In genomic region chr17:76543482-76544122, GRCh38 we compare ENCODE assay signal across 14 cellular contexts. TPM values are rescaled to one million over a fixed set of nuclear protein-coding genes. Genes with fewer than 3 reads are reported as not detected.
DNase-seq lines count a peak whose midpoint lies in the region; ATAC-seq and TF ChIP-seq lines count a peak whose summit lies in the region.
"Had no signal": no experiment of that assay in that cellular context is flagged by ENCODE, and none has a peak within 500 bp of the region (broad histone marks: within the 10 kb centered on the region; RNA-seq: fewer than 3 reads in every experiment).

No MANE protein-coding gene starts in this region.

- peak overlapping the region; percentile 75 for H3K9ac ChIP-seq in neural cell (ENCODE audit: low read length)

- H3K27me3 ChIP-seq in BE2C, result no peaks in the 10 kb centered on the region
- peaks cover 8% of the 10 kb centered on the region for H3K27me3 ChIP-seq in cardiac muscle cell
- H3K27me3 ChIP-seq in neural cell (ENCODE audit: insufficient read depth, low read depth, low read length), result peaks cover 11% of the 10 kb centered on the region
- H3K27me3 ChIP-seq: pancreas, uterus had no signal

- H3K36me3 ChIP-seq in BE2C, result peaks cover 15% of the 10 kb centered on the region
- H3K36me3 ChIP-seq in cardiac muscle cell, result no peaks in the 10 kb centered on the region
- H3K36me3 ChIP-seq in neural cell (ENCODE audit: insufficient read depth, low read length), result no peaks in the 10 kb centered on the region
- H3K36me3 ChIP-seq: pancreas, uterus had no signal

- peak overlapping the region; percentile 49 for H3K27ac ChIP-seq in cardiac muscle cell
- peak overlapping the region; percentile 96 for H3K27ac ChIP-seq in neural cell (ENCODE audit: low read length)
- H3K27ac ChIP-seq: HL-60, pancreas had no signal

- TF ChIP-seq CTCF in BE2C (IDR thresholded peaks at IDR 0.05; ENCODE audit: low read depth, low read length) (no peak), cardiac muscle cell (IDR thresholded peaks at IDR 0.05; ENCODE audit: low read depth, low read length) (no peak), neural cell (IDR thresholded peaks at IDR 0.05; ENCODE audit: poor library complexity, severe bottlenecking) (no peak)

- no peaks in the 10 kb centered on the region for H4K20me1 ChIP-seq in neural cell (ENCODE audit: insufficient read depth)

- peak overlapping the region; percentile 72 for H2AFZ ChIP-seq in neural cell (ENCODE audit: low read depth, low read length)

- TF ChIP-seq EP300 in neural cell (conservative IDR thresholded peaks at IDR 0.05; ENCODE audit: poor library complexity, severe bottlenecking), result no peak

- no peaks in the 10 kb centered on the region for H3K9me3 ChIP-seq in BE2C
- H3K9me3 ChIP-seq in cardiac muscle cell (ENCODE audit: low read depth), result no peaks in the 10 kb centered on the region
- H3K9me3 ChIP-seq in neural cell (ENCODE audit: low read length), result no peaks in the 10 kb centered on the region
- H3K9me3 ChIP-seq: pancreas, uterus had no signal

- no peak for DNase-seq in BE2C
- DNase-seq in SK-N-DZ (ENCODE audit: low spot score), result peak; percentile 98
- no peak for DNase-seq in cardiac muscle cell (ENCODE audit: low read depth in 1 of 2, low spot score in 1 of 2)
- DNase-seq in T-helper 1 cell, result no peak
- DNase-seq: activated CD4-positive, alpha-beta T cell treated with anti-CD3 and anti-CD28 coated beads for 1 hour; activated naive CD8-positive, alpha-beta T cell treated with anti-CD3 and anti-CD28 coated beads, Interleukin-2, amount 50 U/mL, for 24 hours; uterus had no signal

- peak overlapping the region; percentile 64 for H3K4me2 ChIP-seq in neural cell (ENCODE audit: low read length)

- no peaks in the 10 kb centered on the region for H3F3A ChIP-seq in neural cell (ENCODE audit: insufficient read depth, low read length, poor library complexity, severe bottlenecking)

- TF ChIP-seq RAD21 in neural cell (conservative IDR thresholded peaks at IDR 0.05), result no peak

- no peak for TF ChIP-seq POLR2A in GM18505 (IDR thresholded peaks at IDR 0.05; ENCODE audit: borderline replicate concordance, extremely low read depth, insufficient read depth, insufficient read length)

- H3K9me2 ChIP-seq in neural cell (ENCODE audit: insufficient read depth, low read length), result no peaks in the 10 kb centered on the region

- H3K4me1 ChIP-seq in BE2C (peaks cover 50% of the 10 kb centered on the region), cardiac muscle cell (ENCODE audit: low read depth) (peaks cover 38% of the 10 kb centered on the region)

- H3K4me3 ChIP-seq in BE2C (ENCODE audit: low read depth, low read length) (peak overlapping the region; percentile 78), cardiac muscle cell (no peak overlapping the region), neural cell (ENCODE audit: low read length) (peak overlapping the region; percentile 52)
- H3K4me3 ChIP-seq: pancreas, uterus had no signal

- H3K79me2 ChIP-seq in neural cell (replicated peaks; ENCODE audit: insufficient read depth, low read length), result no peaks in the 10 kb centered on the region

- ATAC-seq in HG03045 (IDR thresholded peaks at IDR 0.05; ENCODE audit: unreplicated experiment), result no peak
- ATAC-seq in HG03280 (IDR thresholded peaks at IDR 0.05; ENCODE audit: unreplicated experiment), result no peak
- ATAC-seq in GM18505 (IDR thresholded peaks at IDR 0.05; ENCODE audit: unreplicated experiment), result no peak
- ATAC-seq: activated naive CD8-positive, alpha-beta T cell treated with anti-CD3 and anti-CD28 coated beads, Interleukin-2, amount 50 U/mL, for 24 hours; pancreas had no signal

TF ChIP-seq in neural cell, 6 proteins besides CTCF, POLR2A, EP300 and RAD21:
- no peak for TF ChIP-seq REST (IDR thresholded peaks at IDR 0.05; ENCODE audit: borderline replicate concordance)
- TF ChIP-seq POLR2AphosphoS5 (IDR thresholded peaks at IDR 0.05), result no peak
- TF ChIP-seq SMC3 (conservative IDR thresholded peaks at IDR 0.05; ENCODE audit: poor library complexity), result no peak
- no peak for TF ChIP-seq MXI1 (conservative IDR thresholded peaks at IDR 0.05; ENCODE audit: poor library complexity, severe bottlenecking)

RNA-seq across cellular contexts. Expression of gene PRCD, which starts 3.8 kb away (rescaled TPM):
- 44.2 TPM for polyA plus RNA-seq in BE2C (2012; ENCODE audit: insufficient read depth, insufficient read length, low read depth)
- polyA plus RNA-seq in SK-N-DZ (2014; cell fraction: cytosol; rRNA removed), result 20.7 and 26.4 TPM in 2 replicates
- polyA plus RNA-seq in SK-N-DZ (2014; cell fraction: nucleus; rRNA removed), result 20.8 and 32.3 TPM in 2 replicates
- total RNA-seq in cardiac muscle cell, result 7.3 and 7.7 TPM in 2 replicates
- polyA plus RNA-seq in cardiac muscle cell, result 13.3 and 14.4 TPM in 2 replicates
- 13.2 and 22.5 TPM in 2 replicates for polyA plus RNA-seq in neural cell
- polyA minus RNA-seq in neural cell, result 3.4 and 4.5 TPM in 2 replicates
- total RNA-seq: T-helper 1 cell treated with Interleukin-12 subunit alpha and Interleukin-12 subunit beta and Interleukin-4 antibody, amounts not matched to agents 30 ng/mL and 1 ng/mL, for 36 hours had no signal

RNA-seq across cellular contexts. Expression of gene CYGB, which starts 6.1 kb away (rescaled TPM):
- 160 TPM for polyA plus RNA-seq in BE2C (2012; ENCODE audit: insufficient read depth, insufficient read length, low read depth)
- 0.93 and 4.2 TPM in 2 replicates for polyA plus RNA-seq in SK-N-DZ (2014; cell fraction: cytosol; rRNA removed)
- 1.4 and 2.7 TPM in 2 replicates for polyA plus RNA-seq in SK-N-DZ (2014; cell fraction: nucleus; rRNA removed)
- 7.4 and 10.3 TPM in 2 replicates for total RNA-seq in cardiac muscle cell
- 3.5 and 11.9 TPM in 2 replicates for polyA plus RNA-seq in cardiac muscle cell
- polyA plus RNA-seq in neural cell, result 9.6 and 12.9 TPM in 2 replicates
- polyA minus RNA-seq in neural cell, result 8.0 and 13.4 TPM in 2 replicates

RNA-seq across cellular contexts. Expression of gene ST6GALNAC2, which starts 42.1 kb away (rescaled TPM):
- polyA plus RNA-seq in BE2C (2012; ENCODE audit: insufficient read depth, insufficient read length, low read depth), result not detected
- polyA plus RNA-seq in SK-N-DZ (2014; cell fraction: cytosol; rRNA removed), result not detected in 2 replicates
- not detected in 2 replicates for polyA plus RNA-seq in SK-N-DZ (2014; cell fraction: nucleus; rRNA removed)
- 0.11 and 1.0 TPM in 2 replicates for total RNA-seq in cardiac muscle cell
- polyA plus RNA-seq in cardiac muscle cell, result 0.27 and 0.88 TPM in 2 replicates
- polyA plus RNA-seq in neural cell, result not detected in 2 replicates
- polyA minus RNA-seq in neural cell, result not detected in 2 replicates
- total RNA-seq: T-helper 1 cell treated with Interleukin-12 subunit alpha and Interleukin-12 subunit beta and Interleukin-4 antibody, amounts not matched to agents 30 ng/mL and 1 ng/mL, for 36 hours had no signal

RNA-seq across cellular contexts. Expression of gene RHBDF2, which starts 42.4 kb away (rescaled TPM):
- polyA plus RNA-seq in BE2C (2012; ENCODE audit: insufficient read depth, insufficient read length, low read depth), result 4.0 TPM
- polyA plus RNA-seq in SK-N-DZ (2014; cell fraction: cytosol; rRNA removed), result 0.08 and 1.0 TPM in 2 replicates
- 0.56 and 0.89 TPM in 2 replicates for polyA plus RNA-seq in SK-N-DZ (2014; cell fraction: nucleus; rRNA removed)
- total RNA-seq in cardiac muscle cell, result 6.8 and 18.7 TPM in 2 replicates
- 8.7 and 9.5 TPM in 2 replicates for polyA plus RNA-seq in cardiac muscle cell
- polyA plus RNA-seq in neural cell, result not detected in 2 replicates
- polyA minus RNA-seq in neural cell, result not detected in 2 replicates
